ENCODE assay signal across 8 cellular contexts in the genomic region with DNA sequence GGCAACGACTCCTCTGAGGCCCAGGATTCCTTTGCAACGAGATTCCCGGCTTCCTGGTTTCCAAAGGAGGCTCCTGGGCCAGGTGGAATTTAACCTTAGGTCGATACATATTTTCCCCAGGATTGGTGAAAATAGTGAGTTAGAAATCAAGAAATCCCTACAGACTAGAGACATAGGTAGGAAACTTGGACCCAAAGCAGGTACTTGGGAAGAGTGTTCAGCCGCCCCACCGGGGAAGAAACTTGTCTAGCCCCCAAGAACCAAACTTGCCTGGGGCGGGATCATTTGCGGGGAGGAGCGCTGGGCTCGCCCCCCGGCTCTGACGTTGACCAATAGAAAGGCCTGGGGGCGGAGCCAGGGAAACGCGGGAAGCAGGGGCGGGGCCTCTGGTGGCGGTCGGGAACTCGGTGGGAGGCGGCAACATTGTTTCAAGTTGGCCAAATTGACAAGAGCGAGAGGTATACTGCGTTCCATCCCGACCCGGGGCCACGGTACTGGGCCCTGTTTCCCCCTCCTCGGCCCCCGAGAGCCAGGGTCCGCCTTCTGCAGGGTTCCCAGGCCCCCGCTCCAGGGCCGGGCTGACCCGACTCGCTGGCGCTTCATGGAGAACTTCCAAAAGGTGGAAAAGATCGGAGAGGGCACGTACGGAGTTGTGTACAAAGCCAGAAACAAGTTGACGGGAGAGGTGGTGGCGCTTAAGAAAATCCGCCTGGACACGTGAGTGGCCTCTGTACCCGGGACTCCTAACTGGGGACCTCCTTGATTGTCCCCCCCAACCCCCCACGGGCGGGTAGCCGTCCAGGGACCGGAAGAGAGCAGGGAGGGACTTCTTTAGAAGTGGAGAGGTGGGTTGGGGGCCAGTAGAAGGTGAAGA. TPM values are rescaled to one million over a fixed set of nuclear protein-coding genes. Genes with fewer than 3 reads are reported as not detected.
DNase-seq lines count a peak whose midpoint lies in the region; ATAC-seq and TF ChIP-seq lines count a peak whose summit lies in the region.

A gene (plus strand): TSS at position 423 of the 874 bp plus-strand sequence. CDS start 179 bp downstream, at position 602.

- no peak for TF ChIP-seq CTCF in esophagus muscularis mucosa (IDR thresholded peaks at IDR 0.05)

- H3K4me3 Mint-ChIP-seq in activated T-cell treated with anti-CD3 and anti-CD28 coated beads, Interleukin-2, amount 50 U/mL, for 4 hours, result peak within 1 kb of the TSS; percentile 97

- H3K27me3 ChIP-seq in esophagus muscularis mucosa, result no peaks in the 10 kb centered on the region

- ATAC-seq in GM21576 (IDR thresholded peaks at IDR 0.05; ENCODE audit: unreplicated experiment), result peak; percentile 97
- peak; percentile 99 for ATAC-seq in activated T-cell treated with anti-CD3 and anti-CD28 coated beads, Interleukin-2, amount 50 U/mL, for 4 hours

- peak within 1 kb of the TSS; percentile 87 to 91 (median 90) for H3K27ac ChIP-seq in esophagus muscularis mucosa (replicated peaks in 1 of 4)

- peaks cover 26% of the 10 kb centered on the region for H3K4me1 Mint-ChIP-seq in activated T-cell treated with anti-CD3 and anti-CD28 coated beads, Interleukin-2, amount 50 U/mL, for 4 hours (ENCODE audit: low read depth)

- no peak for TF ChIP-seq RAD21 in Ishikawa (IDR thresholded peaks at IDR 0.05; ENCODE audit: low read depth)

- H3K36me3 ChIP-seq in esophagus muscularis mucosa, result peaks cover 0 to 32% (median 16%) of the 10 kb centered on the region in 4 donors

- 2% methylated on average over 36 of the region's 45 CpGs for WGBS in esophagus muscularis mucosa

- TF ChIP-seq EP300 in Ishikawa (IDR thresholded peaks at IDR 0.05; ENCODE audit: borderline replicate concordance), result no peak
- no peak for TF ChIP-seq EP300 in esophagus muscularis mucosa (IDR thresholded peaks at IDR 0.05)

- H3K9me3 Mint-ChIP-seq in activated T-cell treated with anti-CD3 and anti-CD28 coated beads, Interleukin-2, amount 50 U/mL, for 4 hours, result no peaks in the 10 kb centered on the region

- TF ChIP-seq POLR2A in esophagus muscularis mucosa (IDR thresholded peaks at IDR 0.05; ENCODE audit: low read depth), result peak; percentile 74

- intact Hi-C loops in esophagus muscularis mucosa (cut with DNase I), result loop anchor here (5.0 kb wide), 1 partner anchor 34 kb away; a partner anchor contains a TSS

- no peaks in the 10 kb centered on the region for H3K27me3 Mint-ChIP-seq in activated T-cell treated with anti-CD3 and anti-CD28 coated beads, Interleukin-2, amount 50 U/mL, for 4 hours (ENCODE audit: low read depth)

- H3K4me1 ChIP-seq in esophagus muscularis mucosa, result peaks cover 13 to 45% (median 37%) of the 10 kb centered on the region in 4 donors

- no peaks in the 10 kb centered on the region for H3K9me3 ChIP-seq in esophagus muscularis mucosa

- peak within 1 kb of the TSS; percentile 72 to 92 (median 84) for H3K4me3 ChIP-seq in esophagus muscularis mucosa

- H3K36me3 Mint-ChIP-seq in activated T-cell treated with anti-CD3 and anti-CD28 coated beads, Interleukin-2, amount 50 U/mL, for 4 hours (ENCODE audit: insufficient read depth), result peaks cover 3% of the 10 kb centered on the region

- DNase-seq in DMS53 treated with DMSO at 0.1 percent for 48 hours (lab: John Stamatoyannopoulos, UW; ENCODE audit: unreplicated experiment) (peak; percentile 69), esophagus muscularis mucosa (ENCODE audit: extremely low spot score) (peak; percentile 99), myocyte (ENCODE audit: low read depth) (peak; percentile 83)
- DNase-seq in activated T-cell treated with anti-CD3 and anti-CD28 coated beads, Interleukin-2, amount 50 U/mL, for 4 hours, result peak; percentile 89
- DNase-seq in stimulated activated CD8-positive, alpha-beta memory T cell treated with anti-CD3 and anti-CD28 coated beads, Interleukin-7, amount 100 ng/mL, for 4 hours (ENCODE audit: low read depth in 2 of 2), result peak; percentile 83

TF ChIP-seq in Ishikawa, 13 proteins besides CTCF, POLR2A, EP300 and RAD21 (continues in another document):
- peak; percentile 4; the same call in 1 of the 2 replicates for TF ChIP-seq TEAD4 (IDR thresholded peaks at IDR 0.05)
- peak; percentile 15; the same call in 1 of the 2 replicates for TF ChIP-seq TCF12 (IDR thresholded peaks at IDR 0.05; ENCODE audit: low read depth)
- peak; percentile 73 for TF ChIP-seq CREB1 (IDR thresholded peaks at IDR 0.05; ENCODE audit: low read depth)
- no peak for TF ChIP-seq FOXM1 (IDR thresholded peaks at IDR 0.05; ENCODE audit: borderline replicate concordance, low read depth)
- no peak for TF ChIP-seq CEBPB (IDR thresholded peaks at IDR 0.05)
- TF ChIP-seq ZBTB7A (IDR thresholded peaks at IDR 0.05; ENCODE audit: low read depth), result no peak
- TF ChIP-seq, protein P1, sequence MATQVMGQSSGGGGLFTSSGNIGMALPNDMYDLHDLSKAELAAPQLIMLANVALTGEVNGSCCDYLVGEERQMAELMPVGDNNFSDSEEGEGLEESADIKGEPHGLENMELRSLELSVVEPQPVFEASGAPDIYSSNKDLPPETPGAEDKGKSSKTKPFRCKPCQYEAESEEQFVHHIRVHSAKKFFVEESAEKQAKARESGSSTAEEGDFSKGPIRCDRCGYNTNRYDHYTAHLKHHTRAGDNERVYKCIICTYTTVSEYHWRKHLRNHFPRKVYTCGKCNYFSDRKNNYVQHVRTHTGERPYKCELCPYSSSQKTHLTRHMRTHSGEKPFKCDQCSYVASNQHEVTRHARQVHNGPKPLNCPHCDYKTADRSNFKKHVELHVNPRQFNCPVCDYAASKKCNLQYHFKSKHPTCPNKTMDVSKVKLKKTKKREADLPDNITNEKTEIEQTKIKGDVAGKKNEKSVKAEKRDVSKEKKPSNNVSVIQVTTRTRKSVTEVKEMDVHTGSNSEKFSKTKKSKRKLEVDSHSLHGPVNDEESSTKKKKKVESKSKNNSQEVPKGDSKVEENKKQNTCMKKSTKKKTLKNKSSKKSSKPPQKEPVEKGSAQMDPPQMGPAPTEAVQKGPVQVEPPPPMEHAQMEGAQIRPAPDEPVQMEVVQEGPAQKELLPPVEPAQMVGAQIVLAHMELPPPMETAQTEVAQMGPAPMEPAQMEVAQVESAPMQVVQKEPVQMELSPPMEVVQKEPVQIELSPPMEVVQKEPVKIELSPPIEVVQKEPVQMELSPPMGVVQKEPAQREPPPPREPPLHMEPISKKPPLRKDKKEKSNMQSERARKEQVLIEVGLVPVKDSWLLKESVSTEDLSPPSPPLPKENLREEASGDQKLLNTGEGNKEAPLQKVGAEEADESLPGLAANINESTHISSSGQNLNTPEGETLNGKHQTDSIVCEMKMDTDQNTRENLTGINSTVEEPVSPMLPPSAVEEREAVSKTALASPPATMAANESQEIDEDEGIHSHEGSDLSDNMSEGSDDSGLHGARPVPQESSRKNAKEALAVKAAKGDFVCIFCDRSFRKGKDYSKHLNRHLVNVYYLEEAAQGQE (IDR thresholded peaks at IDR 0.05; ENCODE audit: low read depth), result no peak
- TF ChIP-seq YY1 (IDR thresholded peaks at IDR 0.05; ENCODE audit: low read depth), result 0 out of 2 replicates have a peak, but pooled peaks have one; percentile 33
- TF ChIP-seq, protein P2, sequence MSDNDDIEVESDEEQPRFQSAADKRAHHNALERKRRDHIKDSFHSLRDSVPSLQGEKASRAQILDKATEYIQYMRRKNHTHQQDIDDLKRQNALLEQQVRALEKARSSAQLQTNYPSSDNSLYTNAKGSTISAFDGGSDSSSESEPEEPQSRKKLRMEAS (IDR thresholded peaks at IDR 0.05), result peak; percentile 65

TF ChIP-seq in PFSK-1, 5 proteins besides CTCF, POLR2A, EP300 and RAD21:
- TF ChIP-seq, protein P1 (IDR thresholded peaks at IDR 0.05; ENCODE audit: insufficient read depth in 1 of 2, low read depth in 2 of 2, low read length in 2 of 2), result no peak
- TF ChIP-seq SIN3A (IDR thresholded peaks at IDR 0.05; ENCODE audit: borderline replicate concordance, insufficient read depth, low read length) (0 out of 2 replicates have a peak, but pooled peaks have one; percentile 18), FOXP2 (optimal IDR thresholded peaks at IDR 0.05; ENCODE audit: borderline replicate concordance, extremely low read depth, extremely low read length, insufficient read depth) (no peak), TAF1 (IDR thresholded peaks at IDR 0.05; ENCODE audit: borderline replicate concordance, insufficient read depth, low read length) (no peak), POLR2AphosphoS5 (IDR thresholded peaks at IDR 0.05; ENCODE audit: low read depth, low read length) (peak; percentile 59)
TF ChIP-seq in PFSK-1: peak in this region for 2.

RNA-seq across cellular contexts. Expression of the gene that starts here (rescaled TPM):
- polyA plus RNA-seq in PFSK-1 (2012; ENCODE audit: insufficient read length, low read depth), result 16.3 TPM
- total RNA-seq in activated T-cell treated with anti-CD3 and anti-CD28 coated beads, Interleukin-2, amount 50 U/mL, for 4 hours, result 10 to 100 TPM; 65.4 to 80.1 (median 74.1) TPM
- total RNA-seq in esophagus muscularis mucosa (10 to 100 TPM; 35.3 to 84.9 (median 57.1) TPM), myocyte (7.6 and 9.5 TPM in 2 replicates)
- polyA plus RNA-seq in myocyte (2012), result 11.0 TPM

Comparison
In these comparisons a context has a peak if more than half of its experiments do, and no peak if none do; other contexts are left out.
1. Peak in every context shown above with its lines: DNase-seq, ATAC-seq, H3K4me3 ChIP-seq and H3K27ac ChIP-seq.